36 cellular contexts compared by ENCODE assay signal in genomic region chr5:115165790-115166189, GRCh38. TPM values are rescaled to one million over a fixed set of nuclear protein-coding genes. Genes with fewer than 3 reads are reported as not detected.
"Had no signal": no experiment of that assay in that cellular context is flagged by ENCODE, and none has a peak within 500 bp of the region (broad histone marks: within the 10 kb centered on the region; RNA-seq: fewer than 3 reads in every experiment).

No MANE protein-coding gene starts in this region.

- DNase-seq: activated B cell treated with CpG ODN at 0.5 μM for 24 hours; activated CD4-positive, alpha-beta memory T cell treated with anti-CD3 and anti-CD28 coated beads for 36 hours; activated CD4-positive, alpha-beta T cell treated with anti-CD3 and anti-CD28 coated beads for 4 hours; activated CD4-positive, alpha-beta T cell treated with anti-CD3 and anti-CD28 coated beads, Interleukin-2, amount 10 ng/mL, durations not matched to agents 24 days and 14 days; activated CD4-positive, alpha-beta T cell treated with anti-CD3 and anti-CD28 coated beads, Interleukin-2, amount 50 U/mL, for 1 hour; activated CD4-positive, alpha-beta T cell treated with anti-CD3 and anti-CD28 coated beads, Interleukin-2, amount 50 U/mL, for 4 hours; activated CD4-positive, CD25-positive, alpha-beta regulatory T cell treated with anti-CD3 and anti-CD28 coated beads, Interleukin-2, amount 50 U/mL, for 72 hours; activated CD8-positive, alpha-beta memory T cell treated with anti-CD3 and anti-CD28 coated beads, Interleukin-2, amount 50 U/mL, for 4 hours; activated CD8-positive, alpha-beta T cell treated with anti-CD3 and anti-CD28 coated beads for 36 hours; activated effector memory CD4-positive, alpha-beta T cell treated with anti-CD3 and anti-CD28 coated beads, Interleukin-2, amount 50 U/mL, for 16 hours; activated gamma-delta T cell treated with Interleukin-2 at 50 U/mL for 16 hours; activated naive CD4-positive, alpha-beta T cell; activated naive CD4-positive, alpha-beta T cell treated with anti-CD3 and anti-CD28 coated beads for 36 hours; activated naive CD4-positive, alpha-beta T cell treated with anti-CD3 and anti-CD28 coated beads, Interleukin-2, amount 50 U/mL, for 16 hours; activated naive CD8-positive, alpha-beta T cell treated with anti-CD3 and anti-CD28 coated beads for 36 hours; activated T-cell treated with anti-CD3 and anti-CD28 coated beads for 4 hours; activated T-cell treated with anti-CD3 and anti-CD28 coated beads, Interleukin-2, amount 50 U/mL, for 1 hour; activated T-cell treated with anti-CD3 and anti-CD28 coated beads, Interleukin-2, amount 50 U/mL, for 4 hours; activated T-cell treated with anti-CD3 and anti-CD28 coated beads, Interleukin-2, amount 50 U/mL, for 72 hours; adrenal gland; amniotic stem cell; aorta; body of pancreas; brain microvascular endothelial cell; central memory CD4-positive, alpha-beta T cell; T-cell; T-helper 2 cell; T-helper 9 cell had no signal

- H3K27ac Mint-ChIP-seq: activated B cell treated with CpG ODN at 0.5 μM for 24 hours; activated CD4-positive, alpha-beta memory T cell treated with anti-CD3 and anti-CD28 coated beads for 36 hours; activated CD4-positive, alpha-beta T cell treated with anti-CD3 and anti-CD28 coated beads, Interleukin-2, amount 10 ng/mL, durations not matched to agents 24 days and 14 days; activated CD8-positive, alpha-beta T cell treated with anti-CD3 and anti-CD28 coated beads for 36 hours; activated naive CD4-positive, alpha-beta T cell treated with anti-CD3 and anti-CD28 coated beads for 36 hours; activated naive CD4-positive, alpha-beta T cell treated with anti-CD3 and anti-CD28 coated beads, Interleukin-2, amount 50 U/mL, for 72 hours; activated naive CD8-positive, alpha-beta T cell treated with anti-CD3 and anti-CD28 coated beads for 36 hours; activated T-cell treated with anti-CD3 and anti-CD28 coated beads, Interleukin-2, amount 50 U/mL, for 72 hours; activated T-helper 1 cell treated with anti-CD3 and anti-CD28 coated beads, Interleukin-12 subunit alpha, Interleukin-12 subunit beta, Interleukin-2, Interleukin-4 antibody, amounts not matched to agents 30 ng/mL and 10 ng/mL and 1 ng/mL, durations not matched to agents 14 hours and 24 hours and 36 hours; activated T-helper 17 cell treated with anti-CD3 and anti-CD28 coated beads, Interleukin-2, amount 50 U/mL, for 72 hours; T-cell; T-helper 2 cell treated with Interferon-gamma antibody and Interleukin-4, amounts not matched to agents 5 μg/mL and 100 μg/mL, for 36 hours had no signal

- FAIRE-seq: astrocyte, TTC549 had no signal

- H3K9me3 ChIP-seq: adrenal gland, body of pancreas, breast epithelium had no signal

- H3K4me1 Mint-ChIP-seq: activated T-helper 17 cell treated with anti-CD3 and anti-CD28 coated beads, Interleukin-2, amount 50 U/mL, for 72 hours had no signal

- H3K4me1 ChIP-seq: breast epithelium had no signal

- H3K27ac ChIP-seq: adrenal gland, body of pancreas, brain microvascular endothelial cell, breast epithelium, VCaP had no signal

- H3K4me3 ChIP-seq: adrenal gland, body of pancreas, breast epithelium had no signal

- H3K36me3 ChIP-seq: adrenal gland, brain microvascular endothelial cell, breast epithelium had no signal

- H3K4me3 Mint-ChIP-seq: activated B cell treated with CpG ODN at 0.5 μM for 24 hours; activated CD4-positive, alpha-beta memory T cell treated with anti-CD3 and anti-CD28 coated beads for 36 hours; activated CD4-positive, alpha-beta T cell treated with anti-CD3 and anti-CD28 coated beads, Interleukin-2, amount 10 ng/mL, durations not matched to agents 24 days and 14 days; activated CD8-positive, alpha-beta T cell treated with anti-CD3 and anti-CD28 coated beads for 36 hours; activated naive CD4-positive, alpha-beta T cell treated with anti-CD3 and anti-CD28 coated beads for 36 hours; activated naive CD8-positive, alpha-beta T cell treated with anti-CD3 and anti-CD28 coated beads for 36 hours; activated T-cell treated with anti-CD3 and anti-CD28 coated beads, Interleukin-2, amount 50 U/mL, for 4 hours; activated T-cell treated with anti-CD3 and anti-CD28 coated beads, Interleukin-2, amount 50 U/mL, for 72 hours; activated T-helper 1 cell treated with anti-CD3 and anti-CD28 coated beads, Interleukin-12 subunit alpha, Interleukin-12 subunit beta, Interleukin-2, Interleukin-4 antibody, amounts not matched to agents 30 ng/mL and 10 ng/mL and 1 ng/mL, durations not matched to agents 14 hours and 24 hours and 36 hours; activated T-helper 17 cell treated with anti-CD3 and anti-CD28 coated beads, Interleukin-2, amount 50 U/mL, for 72 hours; T-cell; T-helper 2 cell treated with Interferon-gamma antibody and Interleukin-4, amounts not matched to agents 5 μg/mL and 100 μg/mL, for 36 hours had no signal

- ATAC-seq: activated CD8-positive, alpha-beta T cell treated with anti-CD3 and anti-CD28 coated beads for 36 hours; activated naive CD4-positive, alpha-beta T cell treated with anti-CD3 and anti-CD28 coated beads, Interleukin-2, amount 50 U/mL, for 72 hours; activated T-cell treated with anti-CD3 and anti-CD28 coated beads, Interleukin-2, amount 50 U/mL, for 4 hours; activated T-cell treated with anti-CD3 and anti-CD28 coated beads, Interleukin-2, amount 50 U/mL, for 72 hours; activated T-helper 17 cell treated with anti-CD3 and anti-CD28 coated beads, Interleukin-2, amount 50 U/mL, for 72 hours; body of pancreas; T-cell had no signal

- H3K27me3 ChIP-seq: adrenal gland, body of pancreas, brain microvascular endothelial cell had no signal

RNA-seq across cellular contexts. Expression of gene TRIM36, which starts 3.9 kb away (rescaled TPM):
- total RNA-seq: activated CD4-positive, alpha-beta memory T cell treated with anti-CD3 and anti-CD28 coated beads for 36 hours; activated T-cell treated with anti-CD3 and anti-CD28 coated beads, Interleukin-2, amount 50 U/mL, for 4 hours; activated T-cell treated with anti-CD3 and anti-CD28 coated beads, Interleukin-2, amount 50 U/mL, for 72 hours; activated T-helper 1 cell treated with anti-CD3 and anti-CD28 coated beads, Interleukin-12 subunit alpha, Interleukin-12 subunit beta, Interleukin-2, Interleukin-4 antibody, amounts not matched to agents 30 ng/mL and 10 ng/mL and 1 ng/mL, durations not matched to agents 14 hours and 24 hours and 36 hours had no signal
